ENCODE assay signal across 26 cellular contexts in the genomic region with DNA sequence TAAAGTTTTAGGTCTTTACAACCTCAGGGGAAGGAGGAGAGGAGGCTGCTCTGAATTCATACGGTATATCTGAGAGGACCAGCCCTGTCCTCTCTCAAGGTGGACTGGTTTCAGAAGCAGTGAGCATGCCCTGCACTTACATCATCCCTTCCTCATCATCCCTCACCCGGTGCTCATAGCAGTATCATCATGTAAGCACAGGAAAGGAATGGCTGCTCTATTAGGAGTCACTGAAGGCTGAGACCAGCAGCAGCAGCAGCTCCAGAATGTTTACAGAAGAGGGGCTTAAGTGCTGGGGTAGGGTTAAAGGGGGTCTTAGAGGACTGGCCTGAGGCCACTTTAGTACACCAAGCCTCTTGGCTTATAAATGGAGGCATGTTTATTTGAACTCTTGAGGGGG.
DNase-seq lines count a peak whose midpoint lies in the region; ATAC-seq and TF ChIP-seq lines count a peak whose summit lies in the region.
"Had no signal": no experiment of that assay in that cellular context is flagged by ENCODE, and none has a peak within 500 bp of the region (broad histone marks: within the 10 kb centered on the region; RNA-seq: fewer than 3 reads in every experiment).

No MANE protein-coding gene starts in this region.

- POLR2A ChIA-PET in activated CD8-positive, alpha-beta T cell treated with anti-CD3 and anti-CD28 coated beads for 36 hours (lab: Charles Lee): no interaction called here

- H3K4me2 ChIP-seq in neural progenitor cell: no peak overlapping the region

- peak; percentile 62 for DNase-seq in NCI-H82 (lab: John Stamatoyannopoulos, UW)
- no peak for DNase-seq in dorsolateral prefrontal cortex
- no peak for DNase-seq in neural progenitor cell (ENCODE audit: low spot score)
- DNase-seq in Right ventricle myocardium inferior (ENCODE audit: missing footprints): no peak
- no peak for DNase-seq in stimulated activated naive CD4-positive, alpha-beta T cell (lab: John Stamatoyannopoulos, UW)
- no peak for DNase-seq in activated CD8-positive, alpha-beta T cell treated with anti-CD3 and anti-CD28 coated beads for 36 hours
- DNase-seq: activated CD4-positive, alpha-beta T cell treated with anti-CD3 and anti-CD28 coated beads for 36 hours; activated naive CD4-positive, alpha-beta T cell; activated T-cell treated with anti-CD3 and anti-CD28 coated beads, Interleukin-2, amount 50 U/mL, for 24 hours; amniotic stem cell; Caco-2; DMS79; effector CD4-positive, alpha-beta T cell; erythroblast; gastrocnemius medialis; H7; NCI-H187; NCI-H2171 treated with DMSO at 0.1 percent for 48 hours; NCI-H526; psoas muscle; stimulated activated CD8-positive, alpha-beta memory T cell treated with anti-CD3 and anti-CD28 coated beads, Interleukin-4, amount 100 ng/mL, for 48 hours had no signal

- no peak for TF ChIP-seq CTCF in 22Rv1 (IDR thresholded peaks at IDR 0.05)
- TF ChIP-seq CTCF in dorsolateral prefrontal cortex (IDR thresholded peaks at IDR 0.05 in 54 of 56, conservative IDR thresholded peaks at IDR 0.05 in 2 of 56; ENCODE audit: low read depth in 1 of 56, partially characterized antibody in 56 of 56): no peak
- TF ChIP-seq CTCF in neural progenitor cell (IDR thresholded peaks at IDR 0.05): no peak
- no peak for TF ChIP-seq CTCF in activated CD8-positive, alpha-beta T cell treated with anti-CD3 and anti-CD28 coated beads for 36 hours (IDR thresholded peaks at IDR 0.05)

- no peaks in the 10 kb centered on the region for H3K27me3 Mint-ChIP-seq in neural progenitor cell (ENCODE audit: insufficient read depth, low read depth)
- H3K27me3 Mint-ChIP-seq in activated CD8-positive, alpha-beta T cell treated with anti-CD3 and anti-CD28 coated beads for 36 hours: no peaks in the 10 kb centered on the region
- H3K27me3 Mint-ChIP-seq: activated CD4-positive, alpha-beta T cell treated with anti-CD3 and anti-CD28 coated beads for 36 hours; activated T-cell treated with anti-CD3 and anti-CD28 coated beads, Interleukin-2, amount 50 U/mL, for 24 hours had no signal

- H3F3A ChIP-seq in neural progenitor cell (ENCODE audit: low read depth): no peaks in the 10 kb centered on the region

- no peaks in the 10 kb centered on the region for H4K20me1 ChIP-seq in neural progenitor cell (ENCODE audit: low read depth)

- no peaks in the 10 kb centered on the region for H3K79me2 ChIP-seq in neural progenitor cell (ENCODE audit: low read depth)

- no peaks in the 10 kb centered on the region for H3K4me1 ChIP-seq in neural progenitor cell
- H3K4me1 ChIP-seq: Caco-2, gastrocnemius medialis, psoas muscle had no signal

- peak overlapping the region; percentile 66 for H3K27ac ChIP-seq in 22Rv1
- peak overlapping the region; percentile 62 to 97 (median 91) for H3K27ac ChIP-seq in dorsolateral prefrontal cortex
- no peak overlapping the region for H3K27ac ChIP-seq in neural progenitor cell
- H3K27ac ChIP-seq: gastrocnemius medialis, psoas muscle had no signal

- H3K9me3 ChIP-seq in neural progenitor cell (ENCODE audit: low read depth): no peaks in the 10 kb centered on the region
- H3K9me3 ChIP-seq: Caco-2, gastrocnemius medialis, psoas muscle had no signal

- H3K27ac Mint-ChIP-seq in neural progenitor cell: no peak overlapping the region
- H3K27ac Mint-ChIP-seq in activated CD8-positive, alpha-beta T cell treated with anti-CD3 and anti-CD28 coated beads for 36 hours: no peak overlapping the region
- H3K27ac Mint-ChIP-seq: activated CD4-positive, alpha-beta T cell treated with anti-CD3 and anti-CD28 coated beads for 36 hours; activated T-cell treated with anti-CD3 and anti-CD28 coated beads, Interleukin-2, amount 50 U/mL, for 24 hours had no signal

- H3K36me3 ChIP-seq in neural progenitor cell: no peaks in the 10 kb centered on the region
- H3K36me3 ChIP-seq: gastrocnemius medialis had no signal

- no peak overlapping the region for H3K4me3 Mint-ChIP-seq in neural progenitor cell
- no peak overlapping the region for H3K4me3 Mint-ChIP-seq in activated CD8-positive, alpha-beta T cell treated with anti-CD3 and anti-CD28 coated beads for 36 hours
- H3K4me3 Mint-ChIP-seq: activated CD4-positive, alpha-beta T cell treated with anti-CD3 and anti-CD28 coated beads for 36 hours; activated T-cell treated with anti-CD3 and anti-CD28 coated beads, Interleukin-2, amount 50 U/mL, for 24 hours; central memory CD8-positive, alpha-beta T cell had no signal

- intact Hi-C loops in dorsolateral prefrontal cortex (cut with DNase I) (loop anchor here in 1 of 2 donors (5.0 kb wide), 1 partner anchor 35 kb away; no protein-coding TSS in a partner anchor), Right ventricle myocardium inferior (cut with DNase I) (no loop called here)
- intact Hi-C loops in activated CD8-positive, alpha-beta T cell treated with anti-CD3 and anti-CD28 coated beads for 36 hours (cut with micrococcal nuclease): no loop called here

- H3K4me3 ChIP-seq in dorsolateral prefrontal cortex (no peak overlapping the region), neural progenitor cell (no peak overlapping the region)
- H3K4me3 ChIP-seq: gastrocnemius medialis, GM12878, psoas muscle had no signal

- H3K9me3 Mint-ChIP-seq in neural progenitor cell: no peaks in the 10 kb centered on the region
- peaks cover under 1% of the 10 kb centered on the region for H3K9me3 Mint-ChIP-seq in activated CD8-positive, alpha-beta T cell treated with anti-CD3 and anti-CD28 coated beads for 36 hours
- H3K9me3 Mint-ChIP-seq: activated T-cell treated with anti-CD3 and anti-CD28 coated beads, Interleukin-2, amount 50 U/mL, for 24 hours; central memory CD8-positive, alpha-beta T cell had no signal

- CTCF ChIA-PET in activated CD8-positive, alpha-beta T cell treated with anti-CD3 and anti-CD28 coated beads for 36 hours (lab: Charles Lee): no interaction called here

- no peak overlapping the region for H3K9ac ChIP-seq in neural progenitor cell

- no peaks in the 10 kb centered on the region for H3K4me1 Mint-ChIP-seq in neural progenitor cell
- peaks cover 2% of the 10 kb centered on the region for H3K4me1 Mint-ChIP-seq in activated CD8-positive, alpha-beta T cell treated with anti-CD3 and anti-CD28 coated beads for 36 hours (ENCODE audit: low read depth)
- H3K4me1 Mint-ChIP-seq: central memory CD8-positive, alpha-beta T cell had no signal

- H3K36me3 Mint-ChIP-seq in neural progenitor cell: no peaks in the 10 kb centered on the region
- H3K36me3 Mint-ChIP-seq in activated CD8-positive, alpha-beta T cell treated with anti-CD3 and anti-CD28 coated beads for 36 hours (ENCODE audit: low read depth): peaks cover 1% of the 10 kb centered on the region

- H3K27me3 ChIP-seq in dorsolateral prefrontal cortex: no peaks in the 10 kb centered on the region
- H3K27me3 ChIP-seq in neural progenitor cell: no peaks in the 10 kb centered on the region
- H3K27me3 ChIP-seq: gastrocnemius medialis had no signal

- no peak for ATAC-seq in GM18867 (IDR thresholded peaks at IDR 0.05; ENCODE audit: unreplicated experiment)
- ATAC-seq in Right ventricle myocardium inferior: no peak
- ATAC-seq in activated CD8-positive, alpha-beta T cell treated with anti-CD3 and anti-CD28 coated beads for 36 hours: no peak
- ATAC-seq: activated CD4-positive, alpha-beta T cell treated with anti-CD3 and anti-CD28 coated beads for 36 hours; gastrocnemius medialis; GM12878; HepG2; psoas muscle had no signal

- H2AFZ ChIP-seq in neural progenitor cell (replicated peaks): peak overlapping the region; percentile 50
